In the genomic region with DNA sequence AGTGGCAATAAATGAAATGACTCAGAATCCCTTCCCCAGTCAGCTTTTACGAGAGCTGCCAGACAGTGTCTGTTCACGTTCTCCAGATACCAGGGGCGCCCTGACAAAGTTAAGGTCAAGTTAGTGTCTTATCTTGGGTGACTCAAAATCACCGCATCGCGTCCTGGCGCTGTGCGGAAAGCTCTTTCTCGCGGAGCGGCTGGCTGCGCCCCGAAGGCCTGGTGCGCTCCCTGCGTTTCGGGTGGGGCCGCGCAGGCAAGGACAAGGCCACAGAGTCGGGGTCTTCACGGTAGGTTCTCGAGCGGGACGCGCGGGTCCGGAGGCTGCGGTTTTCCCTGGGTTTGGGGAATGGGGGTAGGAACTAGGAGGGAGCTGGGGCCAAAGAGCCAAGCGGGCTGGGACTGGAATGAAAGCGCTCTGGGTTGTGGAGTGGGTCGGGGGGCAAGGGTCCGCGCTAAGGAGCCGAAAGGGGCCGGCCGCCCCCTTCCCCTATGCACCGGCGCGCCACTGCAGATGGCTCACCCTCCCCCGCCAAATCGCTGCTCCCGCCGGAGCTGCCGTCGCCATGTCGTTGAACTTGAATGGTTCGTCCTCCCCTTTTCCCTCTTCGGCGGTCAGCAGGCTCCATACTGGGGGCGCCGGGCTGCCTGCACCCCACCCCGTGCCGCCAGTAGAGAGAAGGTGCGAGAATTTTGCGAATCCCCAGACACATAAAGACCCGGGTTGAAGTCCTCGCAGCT, we compare ENCODE assay signal across 11 cellular contexts. TPM values are rescaled to one million over a fixed set of nuclear protein-coding genes. Genes with fewer than 3 reads are reported as not detected.
DNase-seq lines count a peak whose midpoint lies in the region; ATAC-seq, FAIRE-seq and TF ChIP-seq lines count a peak whose summit lies in the region.
"Had no signal": no experiment of that assay in that cellular context is flagged by ENCODE, and none has a peak within 500 bp of the region (broad histone marks: within the 10 kb centered on the region; RNA-seq: fewer than 3 reads in every experiment).

No MANE protein-coding gene starts in this region.

- H3K27me3 ChIP-seq in iPS-15b (ENCODE audit: control insufficient read depth, insufficient read depth, low read length): peaks cover 94% of the 10 kb centered on the region
- H3K27me3 ChIP-seq in pancreas: peaks cover 2 to 75% (median 28%) of the 10 kb centered on the region in 4 donors

- peak; percentile 90 for FAIRE-seq in RCC 7860 (lab: Jason Lieb, UNC)
- FAIRE-seq in pancreas (lab: Jason Lieb, UNC): no peak

- WGBS in pancreas, 2 donors: 4% methylated on average over 54 to 56 of the region's 56 CpGs

- peak; percentile 26 for ATAC-seq in stimulated activated naive CD8-positive, alpha-beta T cell treated with anti-CD3 and anti-CD28 coated beads, Interleukin-15, Interleukin-2, amounts not matched to agents 100 U/mL and 50 U/mL, for 24 hours
- no peak for ATAC-seq in GM18870 (IDR thresholded peaks at IDR 0.05; ENCODE audit: unreplicated experiment)
- ATAC-seq in pancreas: no peak

- H3K4me1 Mint-ChIP-seq in activated CD4-positive, alpha-beta T cell treated with anti-CD3 and anti-CD28 coated beads, Interleukin-2, amount 10 ng/mL, durations not matched to agents 24 days and 14 days: peaks cover 5% of the 10 kb centered on the region
- peaks cover 6% of the 10 kb centered on the region for H3K4me1 Mint-ChIP-seq in activated CD4-positive, alpha-beta T cell treated with anti-CD3 and anti-CD28 coated beads, Interleukin-2, amount 10 ng/mL, durations not matched to agents 7 days and 5 days

- H3K4me3 ChIP-seq in iPS-15b (ENCODE audit: low read depth, low read length): peak overlapping the region; percentile 30
- H3K4me3 ChIP-seq in pancreas: no peak overlapping the region

- DNase-seq in activated CD4-positive, alpha-beta T cell treated with anti-CD3 and anti-CD28 coated beads, Interleukin-2, amount 10 ng/mL, durations not matched to agents 24 days and 14 days: no peak
- DNase-seq in activated CD4-positive, alpha-beta T cell treated with anti-CD3 and anti-CD28 coated beads, Interleukin-2, amount 10 ng/mL, durations not matched to agents 7 days and 5 days: no peak
- DNase-seq in RCC 7860 (ENCODE audit: low spot score): peak; percentile 90
- DNase-seq in stimulated activated naive CD8-positive, alpha-beta T cell treated with anti-CD3 and anti-CD28 coated beads, Interleukin-15, Interleukin-2, amounts not matched to agents 100 U/mL and 50 U/mL, for 24 hours: no peak
- DNase-seq in NCI-H526 treated with DMSO at 0.1 percent for 48 hours (lab: John Stamatoyannopoulos, UW): no peak
- no peak for DNase-seq in pancreas
- DNase-seq: RPMI8226 had no signal

- POLR2A ChIA-PET in activated CD4-positive, alpha-beta T cell treated with anti-CD3 and anti-CD28 coated beads, Interleukin-2, amount 10 ng/mL, durations not matched to agents 7 days and 5 days (lab: Charles Lee): no interaction called here

- H3K27ac Mint-ChIP-seq in activated CD4-positive, alpha-beta T cell treated with anti-CD3 and anti-CD28 coated beads, Interleukin-2, amount 10 ng/mL, durations not matched to agents 24 days and 14 days: peak overlapping the region; percentile 51
- H3K27ac Mint-ChIP-seq in activated CD4-positive, alpha-beta T cell treated with anti-CD3 and anti-CD28 coated beads, Interleukin-2, amount 10 ng/mL, durations not matched to agents 7 days and 5 days: no peak overlapping the region

- H3K4me3 Mint-ChIP-seq in activated CD4-positive, alpha-beta T cell treated with anti-CD3 and anti-CD28 coated beads, Interleukin-2, amount 10 ng/mL, durations not matched to agents 24 days and 14 days: no peak overlapping the region
- H3K4me3 Mint-ChIP-seq in activated CD4-positive, alpha-beta T cell treated with anti-CD3 and anti-CD28 coated beads, Interleukin-2, amount 10 ng/mL, durations not matched to agents 7 days and 5 days: no peak overlapping the region

- peaks cover 8% of the 10 kb centered on the region for H3K9me3 Mint-ChIP-seq in activated CD4-positive, alpha-beta T cell treated with anti-CD3 and anti-CD28 coated beads, Interleukin-2, amount 10 ng/mL, durations not matched to agents 24 days and 14 days
- H3K9me3 Mint-ChIP-seq in activated CD4-positive, alpha-beta T cell treated with anti-CD3 and anti-CD28 coated beads, Interleukin-2, amount 10 ng/mL, durations not matched to agents 7 days and 5 days: no peaks in the 10 kb centered on the region

- CTCF ChIA-PET in activated CD4-positive, alpha-beta T cell treated with anti-CD3 and anti-CD28 coated beads, Interleukin-2, amount 10 ng/mL, durations not matched to agents 7 days and 5 days (lab: Charles Lee): interaction anchor here (1.3 kb wide), 2 partner anchors 16 to 414 kb away, joined by 3 read pairs; no protein-coding TSS in a partner anchor

- no peaks in the 10 kb centered on the region for H3K9me3 ChIP-seq in iPS-15b (ENCODE audit: control insufficient read depth, insufficient read depth, low read length)
- no peaks in the 10 kb centered on the region for H3K9me3 ChIP-seq in pancreas

- H3K27ac ChIP-seq in pancreas: no peak overlapping the region
- H3K27ac ChIP-seq: BLaER1 treated with 17β-estradiol and CSF1 and Interleukin-3, amounts not matched to agents 10 nM and 100 nM had no signal

- H3K9ac ChIP-seq in iPS-15b (ENCODE audit: low read depth, low read length): no peak overlapping the region
- H3K9ac ChIP-seq: BLaER1 treated with 17β-estradiol and CSF1 and Interleukin-3, amounts not matched to agents 10 nM and 100 nM had no signal

- H3K4me1 ChIP-seq in iPS-15b (ENCODE audit: control insufficient read depth, insufficient read depth, low read length) (no peaks in the 10 kb centered on the region), pancreas (peaks cover 0 to 4% (median 0%) of the 10 kb centered on the region in 3 donors)
- H3K4me1 ChIP-seq: BLaER1 treated with 17β-estradiol and CSF1 and Interleukin-3, amounts not matched to agents 10 nM and 100 nM had no signal

- intact Hi-C loops in activated CD4-positive, alpha-beta T cell treated with anti-CD3 and anti-CD28 coated beads, Interleukin-2, amount 10 ng/mL, durations not matched to agents 24 days and 14 days (cut with micrococcal nuclease): no loop called here
- intact Hi-C loops in pancreas (cut with DNase I): loop anchor here in 1 of 3 donors (10.0 kb wide), 1 partner anchor 750 kb away; no protein-coding TSS in a partner anchor

- TF ChIP-seq CTCF in pancreas (IDR thresholded peaks at IDR 0.05): no peak

- peaks cover 79% of the 10 kb centered on the region for H3K27me3 Mint-ChIP-seq in activated CD4-positive, alpha-beta T cell treated with anti-CD3 and anti-CD28 coated beads, Interleukin-2, amount 10 ng/mL, durations not matched to agents 24 days and 14 days
- H3K27me3 Mint-ChIP-seq in activated CD4-positive, alpha-beta T cell treated with anti-CD3 and anti-CD28 coated beads, Interleukin-2, amount 10 ng/mL, durations not matched to agents 7 days and 5 days: peaks cover 81% of the 10 kb centered on the region

- peaks cover 8% of the 10 kb centered on the region for H3K36me3 Mint-ChIP-seq in activated CD4-positive, alpha-beta T cell treated with anti-CD3 and anti-CD28 coated beads, Interleukin-2, amount 10 ng/mL, durations not matched to agents 24 days and 14 days (ENCODE audit: low read depth)
- H3K36me3 Mint-ChIP-seq in activated CD4-positive, alpha-beta T cell treated with anti-CD3 and anti-CD28 coated beads, Interleukin-2, amount 10 ng/mL, durations not matched to agents 7 days and 5 days (ENCODE audit: low read depth): peaks cover 2% of the 10 kb centered on the region

- H3K36me3 ChIP-seq in iPS-15b (ENCODE audit: control insufficient read depth, insufficient read depth, low read length): no peaks in the 10 kb centered on the region
- no peaks in the 10 kb centered on the region for H3K36me3 ChIP-seq in pancreas
- H3K36me3 ChIP-seq: BLaER1 treated with 17β-estradiol and CSF1 and Interleukin-3, amounts not matched to agents 10 nM and 100 nM had no signal

RNA-seq across cellular contexts. Expression of a gene that starts 2.6 kb away (rescaled TPM):
- total RNA-seq in activated CD4-positive, alpha-beta T cell treated with anti-CD3 and anti-CD28 coated beads, Interleukin-2, amount 10 ng/mL, durations not matched to agents 24 days and 14 days: not detected in 2 replicates
- total RNA-seq in activated CD4-positive, alpha-beta T cell treated with anti-CD3 and anti-CD28 coated beads, Interleukin-2, amount 10 ng/mL, durations not matched to agents 7 days and 5 days: not detected
- not detected for total RNA-seq in pancreas
- polyA plus RNA-seq in pancreas: not detected
- total RNA-seq: LHCN-M2 had no signal

RNA-seq across cellular contexts. Expression of a gene that starts 4.9 kb away (rescaled TPM):
- not detected in 2 replicates for total RNA-seq in activated CD4-positive, alpha-beta T cell treated with anti-CD3 and anti-CD28 coated beads, Interleukin-2, amount 10 ng/mL, durations not matched to agents 24 days and 14 days
- total RNA-seq in activated CD4-positive, alpha-beta T cell treated with anti-CD3 and anti-CD28 coated beads, Interleukin-2, amount 10 ng/mL, durations not matched to agents 7 days and 5 days: not detected
- total RNA-seq in pancreas: not detected
- polyA plus RNA-seq in pancreas: not detected
- total RNA-seq: LHCN-M2 had no signal

RNA-seq across cellular contexts. Expression of a gene that starts 12.0 kb away (rescaled TPM):
- total RNA-seq in activated CD4-positive, alpha-beta T cell treated with anti-CD3 and anti-CD28 coated beads, Interleukin-2, amount 10 ng/mL, durations not matched to agents 24 days and 14 days: not detected in 2 replicates
- not detected for total RNA-seq in activated CD4-positive, alpha-beta T cell treated with anti-CD3 and anti-CD28 coated beads, Interleukin-2, amount 10 ng/mL, durations not matched to agents 7 days and 5 days
- not detected for total RNA-seq in pancreas
- polyA plus RNA-seq in pancreas: not detected
- total RNA-seq: LHCN-M2 had no signal

RNA-seq across cellular contexts. Expression of a gene that starts 12.1 kb away (rescaled TPM):
- not detected in 2 replicates for total RNA-seq in activated CD4-positive, alpha-beta T cell treated with anti-CD3 and anti-CD28 coated beads, Interleukin-2, amount 10 ng/mL, durations not matched to agents 24 days and 14 days
- total RNA-seq in activated CD4-positive, alpha-beta T cell treated with anti-CD3 and anti-CD28 coated beads, Interleukin-2, amount 10 ng/mL, durations not matched to agents 7 days and 5 days: not detected
- total RNA-seq in pancreas: not detected
- not detected for polyA plus RNA-seq in pancreas
- total RNA-seq: LHCN-M2 had no signal

RNA-seq across cellular contexts. Expression of a gene that starts 18.0 kb away (rescaled TPM):
- not detected in 2 replicates for total RNA-seq in activated CD4-positive, alpha-beta T cell treated with anti-CD3 and anti-CD28 coated beads, Interleukin-2, amount 10 ng/mL, durations not matched to agents 24 days and 14 days
- total RNA-seq in activated CD4-positive, alpha-beta T cell treated with anti-CD3 and anti-CD28 coated beads, Interleukin-2, amount 10 ng/mL, durations not matched to agents 7 days and 5 days: not detected
- total RNA-seq in pancreas: under 1 TPM in 4 of 6 donors, not detected in 2; 0.12 to 0.47 (median 0.20) TPM
- 1 to 10 TPM in 1 of 2 donors, under 1 TPM in 1; 0.49 to 1.1 TPM for polyA plus RNA-seq in pancreas
